8 cellular contexts compared by ENCODE assay signal in the genomic region with DNA sequence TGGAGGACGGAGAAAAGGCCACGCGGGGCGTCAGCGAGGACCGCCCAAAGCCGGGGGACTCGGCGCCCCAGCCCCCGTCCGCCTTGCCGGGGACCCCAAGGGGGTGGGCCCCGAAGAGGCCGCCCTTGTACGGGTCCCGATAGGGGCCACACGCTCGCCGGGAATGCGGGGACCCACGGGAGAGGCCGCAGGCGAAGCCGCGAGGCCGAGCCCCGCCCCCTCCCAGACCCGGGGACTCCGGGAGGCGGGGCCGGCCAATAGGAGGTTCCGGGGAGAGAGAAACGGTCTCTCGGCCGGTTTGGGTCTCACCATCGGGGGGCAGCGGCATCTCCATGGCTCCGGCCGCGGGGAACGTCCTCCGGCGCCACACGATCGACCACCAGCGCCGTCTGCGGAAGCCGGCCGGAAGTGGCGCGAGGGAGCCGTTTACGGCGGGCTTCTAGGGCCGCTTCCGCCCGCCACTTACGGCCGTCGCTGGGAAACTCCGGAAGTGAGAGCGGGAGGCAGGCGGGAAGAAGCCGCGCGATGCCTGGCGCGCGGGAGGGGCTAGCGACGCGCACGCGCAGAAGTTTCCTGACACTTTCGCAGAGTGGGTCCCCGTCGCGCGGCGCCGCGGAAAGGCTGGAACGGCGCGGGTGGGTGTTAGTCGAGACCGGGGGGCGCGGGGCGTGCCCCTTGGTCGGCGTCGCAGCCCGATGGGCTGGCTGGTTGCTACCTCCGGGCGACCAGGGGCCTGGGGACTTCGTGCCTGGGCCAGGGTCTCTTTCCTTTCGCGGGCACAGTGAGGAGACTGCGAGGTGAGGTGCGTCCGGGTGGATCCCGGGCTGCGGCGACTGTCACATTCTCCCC. TPM values are rescaled to one million over a fixed set of nuclear protein-coding genes. Genes with fewer than 3 reads are reported as not detected.
A peak's percentile ranks its signal among the peaks of the same experiment; 100 is the strongest.
DNase-seq lines count a peak whose midpoint lies in the region; ATAC-seq lines count a peak whose summit lies in the region.

A gene with protein sequence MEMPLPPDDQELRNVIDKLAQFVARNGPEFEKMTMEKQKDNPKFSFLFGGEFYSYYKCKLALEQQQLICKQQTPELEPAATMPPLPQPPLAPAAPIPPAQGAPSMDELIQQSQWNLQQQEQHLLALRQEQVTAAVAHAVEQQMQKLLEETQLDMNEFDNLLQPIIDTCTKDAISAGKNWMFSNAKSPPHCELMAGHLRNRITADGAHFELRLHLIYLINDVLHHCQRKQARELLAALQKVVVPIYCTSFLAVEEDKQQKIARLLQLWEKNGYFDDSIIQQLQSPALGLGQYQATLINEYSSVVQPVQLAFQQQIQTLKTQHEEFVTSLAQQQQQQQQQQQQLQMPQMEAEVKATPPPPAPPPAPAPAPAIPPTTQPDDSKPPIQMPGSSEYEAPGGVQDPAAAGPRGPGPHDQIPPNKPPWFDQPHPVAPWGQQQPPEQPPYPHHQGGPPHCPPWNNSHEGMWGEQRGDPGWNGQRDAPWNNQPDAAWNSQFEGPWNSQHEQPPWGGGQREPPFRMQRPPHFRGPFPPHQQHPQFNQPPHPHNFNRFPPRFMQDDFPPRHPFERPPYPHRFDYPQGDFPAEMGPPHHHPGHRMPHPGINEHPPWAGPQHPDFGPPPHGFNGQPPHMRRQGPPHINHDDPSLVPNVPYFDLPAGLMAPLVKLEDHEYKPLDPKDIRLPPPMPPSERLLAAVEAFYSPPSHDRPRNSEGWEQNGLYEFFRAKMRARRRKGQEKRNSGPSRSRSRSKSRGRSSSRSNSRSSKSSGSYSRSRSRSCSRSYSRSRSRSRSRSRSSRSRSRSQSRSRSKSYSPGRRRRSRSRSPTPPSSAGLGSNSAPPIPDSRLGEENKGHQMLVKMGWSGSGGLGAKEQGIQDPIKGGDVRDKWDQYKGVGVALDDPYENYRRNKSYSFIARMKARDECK (minus strand): TSS at position 393 of the 849 bp plus-strand sequence. CDS start 59 bp downstream, at position 334.

- CTCF ChIA-PET in activated CD8-positive, alpha-beta memory T cell treated with anti-CD3 and anti-CD28 coated beads for 36 hours (lab: Charles Lee) = interaction anchor here (1.2 kb wide), 1 partner anchor 46 kb away, joined by 3 read pairs; a partner anchor contains a TSS

- peak within 1 kb of the TSS; percentile 91 for H3K4me3 ChIP-seq in effector memory CD4-positive, alpha-beta T cell (ENCODE audit: insufficient read depth, low read depth, low read length, poor library complexity, severe bottlenecking)

- DNase-seq in COLO668 (lab: John Stamatoyannopoulos, UW; ENCODE audit: unreplicated experiment) (peak; percentile 97), HT1080 (ENCODE audit: low read depth) (peak; percentile 93), NOMO-1 (lab: John Stamatoyannopoulos, UW; ENCODE audit: unreplicated experiment in 2 of 2) (peak; percentile 94 to 97), medulla oblongata (ENCODE audit: extremely low spot score) (peak; percentile 97)
- DNase-seq in effector memory CD4-positive, alpha-beta T cell = peak; percentile 89 to 93 (median 91)
- peak; percentile 83 to 93 (median 87) for DNase-seq in stimulated activated CD4-positive, alpha-beta T cell treated with anti-CD3 and anti-CD28 coated beads, TNF-alpha, amount 100 ng/mL, for 48 hours (ENCODE audit: low read depth in 3 of 3)

- POLR2A ChIA-PET in activated CD8-positive, alpha-beta memory T cell treated with anti-CD3 and anti-CD28 coated beads for 36 hours (lab: Charles Lee) = interaction anchor here (0.7 to 1.9 kb wide), 5 partner anchors 8 to 119 kb away, joined by 3 to 8 read pairs (median 4); a partner anchor contains a TSS

- H3K4me1 ChIP-seq in effector memory CD4-positive, alpha-beta T cell (ENCODE audit: control insufficient read depth, insufficient read depth, low read length, poor library complexity, severe bottlenecking) = peaks cover 35% of the 10 kb centered on the region

- H3K9me3 ChIP-seq in effector memory CD4-positive, alpha-beta T cell (ENCODE audit: control insufficient read depth, low read length) = no peaks in the 10 kb centered on the region

- H3K27ac ChIP-seq in effector memory CD4-positive, alpha-beta T cell (ENCODE audit: insufficient read depth, low read length, poor library complexity, severe bottlenecking) = peak within 1 kb of the TSS; percentile 88

- ATAC-seq in GM21360 (IDR thresholded peaks at IDR 0.05; ENCODE audit: unreplicated experiment) = peak; percentile 74

- peaks cover 4% of the 10 kb centered on the region for H3K36me3 ChIP-seq in effector memory CD4-positive, alpha-beta T cell (ENCODE audit: control insufficient read depth, insufficient read depth, low read length)

- no peaks in the 10 kb centered on the region for H3K27me3 ChIP-seq in effector memory CD4-positive, alpha-beta T cell (replicated peaks; ENCODE audit: control insufficient read depth, insufficient read depth, low read length, poor library complexity, severe bottlenecking)

RNA-seq across cellular contexts. Expression of the gene that starts here (rescaled TPM):
- 6.5 and 9.2 TPM in 2 replicates for total RNA-seq in HT1080 (2014; rRNA removed; shearing (Covaris generic))
- 44.9 and 45.0 TPM in 2 replicates for polyA plus RNA-seq in HT1080 (2015; cell fraction: cytosol; rRNA removed)
- polyA plus RNA-seq in HT1080 (2015; cell fraction: nucleus; rRNA removed) = 80.7 and 101 TPM in 2 replicates
- total RNA-seq in activated CD8-positive, alpha-beta memory T cell treated with anti-CD3 and anti-CD28 coated beads for 36 hours = 10 to 100 TPM; 73.5 to 75.5 TPM

Comparison
In these comparisons a context has a peak if more than half of its experiments do, and no peak if none do; other contexts are left out.
1. Peak in every context shown above with its lines: DNase-seq, ATAC-seq, H3K4me3 ChIP-seq and H3K27ac ChIP-seq.